ENCODE assay signal across 14 cellular contexts in genomic region chrX:40130207-40130606, GRCh38. TPM values are rescaled to one million over a fixed set of nuclear protein-coding genes. Genes with fewer than 3 reads are reported as not detected.
DNase-seq lines count a peak whose midpoint lies in the region; ATAC-seq and TF ChIP-seq lines count a peak whose summit lies in the region.
"Had no signal": no experiment of that assay in that cellular context is flagged by ENCODE, and none has a peak within 500 bp of the region (broad histone marks: within the 10 kb centered on the region; RNA-seq: fewer than 3 reads in every experiment).

No MANE protein-coding gene starts in this region.

- DNase-seq in A172 (ENCODE audit: low spot score) (peak; percentile 82), HFFc6 (peak; percentile 58), astrocyte of the cerebellum (ENCODE audit: low read depth) (peak; percentile 20), iris pigment epithelial cell (ENCODE audit: low read depth) (peak; percentile 78), CD14-positive monocyte (ENCODE audit: low spot score) (no peak), NCI-H1436 treated with DMSO at 0.1 percent for 48 hours (lab: John Stamatoyannopoulos, UW) (no peak)
- DNase-seq: H9, NCI-H69, Right ventricle myocardium superior, thyroid gland had no signal

- no peak overlapping the region; the same call in 1 of the 2 replicates for H3K4me3 Mint-ChIP-seq in HFFc6
- H3K4me3 Mint-ChIP-seq in CD14-positive monocyte = no peak overlapping the region
- H3K4me3 Mint-ChIP-seq: H9, neural progenitor cell had no signal

- no peak for TF ChIP-seq CTCF in HFFc6 (IDR thresholded peaks at IDR 0.05)
- TF ChIP-seq CTCF in astrocyte of the cerebellum (IDR thresholded peaks at IDR 0.05; ENCODE audit: low read depth, low read length, missing control alignments) = no peak
- no peak for TF ChIP-seq CTCF in CD14-positive monocyte (IDR thresholded peaks at IDR 0.05)

- intact Hi-C loops in CD14-positive monocyte (cut with micrococcal nuclease) = no loop called here

- H3K27me3 Mint-ChIP-seq in HFFc6 (ENCODE audit: insufficient read depth) = peaks cover 1% of the 10 kb centered on the region
- H3K27me3 Mint-ChIP-seq in CD14-positive monocyte (ENCODE audit: low read depth in 3 of 3) = peaks cover 1 to 9% (median 1%) of the 10 kb centered on the region in 3 donors

- H3K4me1 Mint-ChIP-seq in HFFc6 (ENCODE audit: low read depth) (peaks cover 27% of the 10 kb centered on the region), CD14-positive monocyte (peaks cover 9% of the 10 kb centered on the region)
- H3K4me1 Mint-ChIP-seq: neural progenitor cell had no signal

- H3K27ac Mint-ChIP-seq in HFFc6 = peak overlapping the region; percentile 49; the same call in 1 of the 2 replicates
- peak overlapping the region in 1 of 7 donors; percentile 64 for H3K27ac Mint-ChIP-seq in CD14-positive monocyte
- H3K27ac Mint-ChIP-seq: activated naive CD4-positive, alpha-beta T cell treated with anti-CD3 and anti-CD28 coated beads, Interleukin-2, amount 50 U/mL, for 72 hours; H9; neural progenitor cell had no signal

- no peaks in the 10 kb centered on the region for H3K9me3 Mint-ChIP-seq in HFFc6
- peaks cover 0 to 11% (median 2%) of the 10 kb centered on the region in 7 donors for H3K9me3 Mint-ChIP-seq in CD14-positive monocyte
- H3K9me3 Mint-ChIP-seq: activated naive CD4-positive, alpha-beta T cell treated with anti-CD3 and anti-CD28 coated beads, Interleukin-2, amount 50 U/mL, for 72 hours had no signal

- ATAC-seq in HG02884 (IDR thresholded peaks at IDR 0.05; ENCODE audit: unreplicated experiment) = no peak
- ATAC-seq in GM21367 (IDR thresholded peaks at IDR 0.05; ENCODE audit: unreplicated experiment) = no peak
- ATAC-seq: activated naive CD4-positive, alpha-beta T cell treated with anti-CD3 and anti-CD28 coated beads, Interleukin-2, amount 50 U/mL, for 72 hours had no signal

- peaks cover 4% of the 10 kb centered on the region for H3K36me3 Mint-ChIP-seq in HFFc6 (ENCODE audit: low read depth)
- peaks cover 0 to 7% of the 10 kb centered on the region in 2 donors for H3K36me3 Mint-ChIP-seq in CD14-positive monocyte
- H3K36me3 Mint-ChIP-seq: activated naive CD4-positive, alpha-beta T cell treated with anti-CD3 and anti-CD28 coated beads, Interleukin-2, amount 50 U/mL, for 72 hours had no signal

- no peak overlapping the region for H3K4me3 ChIP-seq in astrocyte of the cerebellum (ENCODE audit: low read depth, low read length)
- H3K4me3 ChIP-seq: neural progenitor cell, thyroid gland had no signal

- in situ Hi-C loops in astrocyte of the cerebellum (cut with HindIII; ENCODE audit: low sequenced_read_pairs) = no loop called here

RNA-seq across cellular contexts. Expression of gene BCOR, which starts 32.4 kb away (rescaled TPM):
- total RNA-seq in A172 (2014; rRNA removed; shearing (Covaris generic)) = 10.9 and 20.5 TPM in 2 replicates
- 10 to 100 TPM; 15.0 to 20.3 (median 18.3) TPM for total RNA-seq in HFFc6 (2021; fragmentation: NEBNext Ultra II Directional; extraction: Animal tissue kit (Norgen Biotek cat#: 25700))
- polyA plus RNA-seq in CD14-positive monocyte = 1 to 10 TPM; 1.1 to 2.6 TPM

Comparison
In these comparisons a context has a peak if more than half of its experiments do, and no peak if none do; other contexts are left out.
1. DNase-seq: peak in A172 (single experiment), HFFc6 (single experiment), astrocyte of the cerebellum (single experiment) and iris pigment epithelial cell (single experiment); none in CD14-positive monocyte (single experiment) and NCI-H1436 treated with DMSO at 0.1 percent for 48 hours (single experiment).